ENCODE assay signal across 8 cellular contexts in genomic region chr22:17087176-17088131, GRCh38. TPM values are rescaled to one million over a fixed set of nuclear protein-coding genes. Genes with fewer than 3 reads are reported as not detected.
A peak's percentile ranks its signal among the peaks of the same experiment; 100 is the strongest.
DNase-seq lines count a peak whose midpoint lies in the region; ATAC-seq, FAIRE-seq and TF ChIP-seq lines count a peak whose summit lies in the region.

No MANE protein-coding gene starts in this region.

- H4K20me1 ChIP-seq in Loucy (ENCODE audit: insufficient read depth, low read length, poor library complexity, severe bottlenecking): peaks cover 41% of the 10 kb centered on the region

- H3K4me2 ChIP-seq in Loucy (ENCODE audit: low read depth, low read length, poor library complexity, severe bottlenecking): peak overlapping the region; percentile 81

- H3K79me2 ChIP-seq in Loucy (ENCODE audit: insufficient read depth, low read length): peaks cover 68% of the 10 kb centered on the region

- H3K9me2 ChIP-seq in Loucy (replicated peaks; ENCODE audit: low read depth, low read length): no peaks in the 10 kb centered on the region

- ATAC-seq in naive B cell (ENCODE audit: low read depth in 2 of 2): peak; percentile 14
- no peak for ATAC-seq in HG03025 (IDR thresholded peaks at IDR 0.05; ENCODE audit: low FRiP score, unreplicated experiment)

- H3K4me3 Mint-ChIP-seq in activated T-cell treated with anti-CD3 and anti-CD28 coated beads, Interleukin-2, amount 50 U/mL, for 24 hours: peak overlapping the region; percentile 83
- H3K4me3 Mint-ChIP-seq in naive B cell: peak overlapping the region; percentile 52 to 91 (median 88)

- H3K4me3 ChIP-seq in Loucy (ENCODE audit: low read length, poor library complexity, severe bottlenecking): peak overlapping the region; percentile 86

- no peaks in the 10 kb centered on the region for H3K36me3 ChIP-seq in Loucy (ENCODE audit: insufficient read depth, low read length)

- H3K9ac ChIP-seq in Loucy (ENCODE audit: low read depth, low read length, poor library complexity, severe bottlenecking): peak overlapping the region; percentile 79

- DNase-seq in activated naive CD4-positive, alpha-beta T cell treated with Interleukin-2 at 50 U/mL for 16 hours: peak; percentile 43
- no peak for DNase-seq in activated naive CD4-positive, alpha-beta T cell treated with anti-CD3 and anti-CD28 coated beads, Interleukin-2, amount 50 U/mL, for 16 hours
- DNase-seq in activated T-cell treated with anti-CD3 and anti-CD28 coated beads, Interleukin-2, amount 50 U/mL, for 24 hours: peak; percentile 62
- DNase-seq in naive B cell: peak; percentile 57
- no peak for DNase-seq in OCI-M2 (lab: John Stamatoyannopoulos, UW; ENCODE audit: unreplicated experiment)
- DNase-seq in frontal cortex (ENCODE audit: low spot score in 2 of 2): no peak

- TF ChIP-seq CTCF in Loucy (conservative IDR thresholded peaks at IDR 0.05; ENCODE audit: low read length): no peak

- H3K27me3 ChIP-seq in Loucy (ENCODE audit: insufficient read depth, low read length, poor library complexity, severe bottlenecking): no peaks in the 10 kb centered on the region

- no peaks in the 10 kb centered on the region for H3K9me3 ChIP-seq in Loucy (ENCODE audit: insufficient read depth, low read depth, low read length)

- H3K27ac Mint-ChIP-seq in activated T-cell treated with anti-CD3 and anti-CD28 coated beads, Interleukin-2, amount 50 U/mL, for 24 hours: peak overlapping the region; percentile 86
- H3K27ac Mint-ChIP-seq in naive B cell: peak overlapping the region; percentile 13 to 84 (median 58)

- H3F3A ChIP-seq in Loucy (ENCODE audit: low read depth): no peaks in the 10 kb centered on the region

- FAIRE-seq in frontal cortex (lab: Jason Lieb, UNC): no peak

- peaks cover 61% of the 10 kb centered on the region for H3K4me1 ChIP-seq in Loucy (ENCODE audit: insufficient read depth, low read length, poor library complexity, severe bottlenecking)

- no peaks in the 10 kb centered on the region for H3K9me3 Mint-ChIP-seq in activated T-cell treated with anti-CD3 and anti-CD28 coated beads, Interleukin-2, amount 50 U/mL, for 24 hours
- H3K9me3 Mint-ChIP-seq in naive B cell: no peaks in the 10 kb centered on the region

- H3K4me1 Mint-ChIP-seq in activated T-cell treated with anti-CD3 and anti-CD28 coated beads, Interleukin-2, amount 50 U/mL, for 24 hours (ENCODE audit: low read depth): peaks cover 71% of the 10 kb centered on the region
- H3K4me1 Mint-ChIP-seq in naive B cell: peaks cover 40 to 52% (median 45%) of the 10 kb centered on the region in 3 donors

- peaks cover 8% of the 10 kb centered on the region for H3K36me3 Mint-ChIP-seq in activated T-cell treated with anti-CD3 and anti-CD28 coated beads, Interleukin-2, amount 50 U/mL, for 24 hours (ENCODE audit: low read depth)
- H3K36me3 Mint-ChIP-seq in naive B cell: no peaks in the 10 kb centered on the region

- H2AFZ ChIP-seq in Loucy (ENCODE audit: low read length): no peak overlapping the region

- no peaks in the 10 kb centered on the region for H3K27me3 Mint-ChIP-seq in activated T-cell treated with anti-CD3 and anti-CD28 coated beads, Interleukin-2, amount 50 U/mL, for 24 hours
- H3K27me3 Mint-ChIP-seq in naive B cell: no peaks in the 10 kb centered on the region

RNA-seq across cellular contexts. Expression of gene IL17RA, which starts 2.7 kb away (rescaled TPM):
- polyA plus RNA-seq in naive B cell (ENCODE audit: low read depth in 6 of 6): 10 to 100 TPM in 2 of 6 donors, 1 to 10 TPM in 4; 6.4 to 14.7 (median 9.2) TPM
- 2.0 TPM for total RNA-seq in frontal cortex

RNA-seq across cellular contexts. Expression of gene TMEM121B, which starts 33.7 kb away (rescaled TPM):
- polyA plus RNA-seq in naive B cell (ENCODE audit: low read depth in 6 of 6): not detected
- 9.4 TPM for total RNA-seq in frontal cortex

Comparison
In these comparisons a context has a peak if more than half of its experiments do, and no peak if none do; other contexts are left out.
1. DNase-seq: peak in activated naive CD4-positive, alpha-beta T cell treated with Interleukin-2 at 50 U/mL for 16 hours (single experiment), activated T-cell treated with anti-CD3 and anti-CD28 coated beads, Interleukin-2, amount 50 U/mL, for 24 hours (single experiment) and naive B cell (single experiment); none in activated naive CD4-positive, alpha-beta T cell treated with anti-CD3 and anti-CD28 coated beads, Interleukin-2, amount 50 U/mL, for 16 hours (single experiment), OCI-M2 (single experiment) and frontal cortex (0 of 2).